ENCODE assay signal across 7 cellular contexts in the genomic region with DNA sequence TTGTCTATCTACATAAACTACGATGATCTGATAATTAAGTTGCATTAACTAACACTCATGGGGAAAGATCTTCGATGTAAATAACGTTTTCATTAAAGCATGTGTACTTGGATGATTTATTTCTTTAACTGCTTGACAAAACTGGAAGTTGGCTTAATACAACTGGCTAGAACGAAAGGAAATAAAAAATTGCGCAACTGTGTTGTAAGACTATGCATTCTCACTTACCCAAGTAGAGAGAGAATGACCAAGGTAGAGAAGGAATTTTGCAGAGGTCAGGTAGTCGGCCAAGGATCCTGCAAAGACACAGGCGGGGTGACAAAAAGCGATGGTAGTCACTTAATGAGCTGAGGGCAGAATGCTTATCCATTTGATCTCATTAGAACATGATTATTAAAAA. TPM values are rescaled to one million over a fixed set of nuclear protein-coding genes. Genes with fewer than 3 reads are reported as not detected.
DNase-seq lines count a peak whose midpoint lies in the region; TF ChIP-seq lines count a peak whose summit lies in the region.

No MANE protein-coding gene starts in this region.

- H3K27ac ChIP-seq in spleen = peak overlapping the region; percentile 87 to 96 (median 92)

- WGBS in spleen, 5 donors = 9 to 24% (median 22%) methylated on average over 8 of the region's 8 CpGs

- in situ Hi-C loops in G401 (cut with HindIII; ENCODE audit: low sequenced_read_pairs) = no loop called here

- peaks cover 9% of the 10 kb centered on the region; the same call in 1 of the 2 replicates for H3K36me3 ChIP-seq in Loucy (ENCODE audit: insufficient read depth, low read length)
- H3K36me3 ChIP-seq in adipocyte (ENCODE audit: control insufficient read depth, insufficient read depth, low read length, severe bottlenecking) = peaks cover 19% of the 10 kb centered on the region
- peaks cover 0 to 20% (median 2%) of the 10 kb centered on the region in 6 donors for H3K36me3 ChIP-seq in spleen

- H3K4me1 ChIP-seq in Loucy (ENCODE audit: insufficient read depth, low read length, poor library complexity, severe bottlenecking) (peaks cover 79% of the 10 kb centered on the region), adipocyte (ENCODE audit: control insufficient read depth, insufficient read depth, low read length) (peaks cover 42% of the 10 kb centered on the region), spleen (peaks cover 9 to 86% (median 41%) of the 10 kb centered on the region in 6 donors)

- no peak for TF ChIP-seq POLR2A in spleen (IDR thresholded peaks at IDR 0.05)

- H3K9ac ChIP-seq in Loucy (ENCODE audit: low read depth, low read length, poor library complexity, severe bottlenecking) (peak overlapping the region; percentile 86), adipocyte (ENCODE audit: low read length) (peak overlapping the region; percentile 87)

- H3K4me3 ChIP-seq in Loucy (ENCODE audit: low read length, poor library complexity, severe bottlenecking) (peak overlapping the region; percentile 84), adipocyte (ENCODE audit: low read length) (peak overlapping the region; percentile 93), spleen (peak overlapping the region; percentile 49 to 84 (median 58))

- H3K27me3 ChIP-seq in Loucy (ENCODE audit: insufficient read depth, low read length, poor library complexity, severe bottlenecking) (no peaks in the 10 kb centered on the region), adipocyte (replicated peaks; ENCODE audit: control insufficient read depth, insufficient read depth, low read length) (peaks cover 3% of the 10 kb centered on the region), spleen (replicated peaks in 1 of 7) (peaks cover 0 to 31% (median 7%) of the 10 kb centered on the region in 7 donors)

- peaks cover 59% of the 10 kb centered on the region for H3K79me2 ChIP-seq in Loucy (ENCODE audit: insufficient read depth, low read length)

- H3K4me2 ChIP-seq in Loucy (ENCODE audit: low read depth, low read length, poor library complexity, severe bottlenecking) = peak overlapping the region; percentile 93

- TF ChIP-seq CTCF in Loucy (conservative IDR thresholded peaks at IDR 0.05; ENCODE audit: low read length) (no peak), spleen (IDR thresholded peaks at IDR 0.05 in 8 of 11, conservative IDR thresholded peaks at IDR 0.05 in 3 of 11) (no peak)

- DNase-seq in adipocyte (ENCODE audit: low read depth) (peak; percentile 49), kidney glomerular epithelial cell (lab: John Stamatoyannopoulos, UW) (peak; percentile 34), spleen (no peak), NCI-H2029 (lab: John Stamatoyannopoulos, UW) (no peak), G401 (ENCODE audit: low spot score) (no peak), HUDEP-2 (lab: John Stamatoyannopoulos, UW; ENCODE audit: unreplicated experiment in 76 of 76) (no peak)

- H2AFZ ChIP-seq in Loucy (ENCODE audit: low read length) = no peak overlapping the region

- H3F3A ChIP-seq in Loucy (ENCODE audit: low read depth) = peaks cover 3% of the 10 kb centered on the region; the same call in 1 of the 2 replicates

- intact Hi-C loops in spleen (cut with DNase I; ENCODE audit: low total_unique reads) = loop anchor here (10.0 kb wide), 1 partner anchor 45 kb away; no protein-coding TSS in a partner anchor

- no peaks in the 10 kb centered on the region for H3K9me2 ChIP-seq in Loucy (replicated peaks; ENCODE audit: low read depth, low read length)

- no peaks in the 10 kb centered on the region for H3K9me3 ChIP-seq in Loucy (ENCODE audit: insufficient read depth, low read depth, low read length)
- H3K9me3 ChIP-seq in adipocyte (ENCODE audit: control insufficient read depth, low read length) = no peaks in the 10 kb centered on the region
- H3K9me3 ChIP-seq in spleen = no peaks in the 10 kb centered on the region

- H4K20me1 ChIP-seq in Loucy (ENCODE audit: insufficient read depth, low read length, poor library complexity, severe bottlenecking) = peaks cover 55% of the 10 kb centered on the region

RNA-seq across cellular contexts. Expression of a gene that starts 1.0 kb away (rescaled TPM):
- total RNA-seq in spleen = 100 to 1,000 TPM; 315 to 843 (median 492) TPM
- polyA plus RNA-seq in spleen = 100 to 1,000 TPM in 2 of 3 donors, 10 to 100 TPM in 1; 55.7 to 116 (median 102) TPM
- 0.92 and 5.4 TPM in 2 replicates for total RNA-seq in G401 (2014; rRNA removed; shearing (Covaris generic))

Comparison
In these comparisons a context has a peak if more than half of its experiments do, and no peak if none do; other contexts are left out.
1. DNase-seq: peak in adipocyte (single experiment) and kidney glomerular epithelial cell (single experiment); none in spleen (single experiment), NCI-H2029 (single experiment), G401 (single experiment) and HUDEP-2 (0 of 76).
2. RNA of a gene that starts 1.0 kb away (total RNA-seq): 315 to 843 TPM in spleen; 0.92 to 5.4 TPM in G401; every median in the first group is over 10 times any median in the second.
3. Peak in every context shown above with its lines, with median percentiles within 50 percentile points of each other: H3K4me3 ChIP-seq.